In genomic region chr1:84691139-84691783, GRCh38 we compare ENCODE assay signal across 8 cellular contexts. TPM values are rescaled to one million over a fixed set of nuclear protein-coding genes. Genes with fewer than 3 reads are reported as not detected.
DNase-seq lines count a peak whose midpoint lies in the region; ATAC-seq and TF ChIP-seq lines count a peak whose summit lies in the region.

No MANE protein-coding gene starts in this region.

- H3K36me3 ChIP-seq in RWPE2 (ENCODE audit: low read depth): no peaks in the 10 kb centered on the region
- H3K36me3 ChIP-seq in skeletal muscle satellite cell (ENCODE audit: insufficient read depth, low read length): no peaks in the 10 kb centered on the region

- DNase-seq in NCI-H510A treated with DMSO at 0.1 percent for 48 hours (lab: John Stamatoyannopoulos, UW) (peak; percentile 84), NCI-H510A (lab: John Stamatoyannopoulos, UW) (no peak), RWPE2 (ENCODE audit: low spot score) (no peak), fibroblast of mammary gland (ENCODE audit: low read depth) (no peak), DMS153 (lab: John Stamatoyannopoulos, UW) (no peak)

- H3K9me3 ChIP-seq in RWPE2 (ENCODE audit: severe bottlenecking) (no peaks in the 10 kb centered on the region), skeletal muscle satellite cell (replicated peaks; ENCODE audit: low read length) (no peaks in the 10 kb centered on the region)

- no peak for ATAC-seq in RWPE2 (ENCODE audit: low read depth)
- ATAC-seq in HG03159 (IDR thresholded peaks at IDR 0.05; ENCODE audit: unreplicated experiment): no peak
- ATAC-seq in GM18861 (IDR thresholded peaks at IDR 0.05; ENCODE audit: unreplicated experiment): no peak

- H3K27me3 ChIP-seq in RWPE2 (ENCODE audit: insufficient read depth, poor library complexity, severe bottlenecking) (no peaks in the 10 kb centered on the region), skeletal muscle satellite cell (ENCODE audit: control insufficient read depth, insufficient read depth, low read length) (no peaks in the 10 kb centered on the region)

- H3K4me3 ChIP-seq in RWPE2 (ENCODE audit: severe bottlenecking) (peak overlapping the region; percentile 94), fibroblast of mammary gland (ENCODE audit: control insufficient read depth, low read depth, low read length) (peak overlapping the region; percentile 74), skeletal muscle satellite cell (ENCODE audit: low read length) (peak overlapping the region; percentile 91)

- H3K9ac ChIP-seq in skeletal muscle satellite cell (ENCODE audit: low read depth, low read length): peak overlapping the region; percentile 73

- TF ChIP-seq CTCF in RWPE2 (IDR thresholded peaks at IDR 0.05; ENCODE audit: poor library complexity, severe bottlenecking) (no peak), fibroblast of mammary gland (conservative IDR thresholded peaks at IDR 0.05; ENCODE audit: control insufficient read depth, insufficient read depth, low read depth, low read length) (no peak)

- H3K4me1 ChIP-seq in RWPE2 (ENCODE audit: insufficient read depth, poor library complexity, severe bottlenecking) (peaks cover 13% of the 10 kb centered on the region), skeletal muscle satellite cell (ENCODE audit: control insufficient read depth, insufficient read depth, low read length) (peaks cover 27% of the 10 kb centered on the region)

- H3K4me2 ChIP-seq in skeletal muscle satellite cell (ENCODE audit: low read length): peak overlapping the region; percentile 98

- H3K27ac ChIP-seq in RWPE2 (ENCODE audit: poor library complexity, severe bottlenecking): peak overlapping the region; percentile 56

RNA-seq across cellular contexts. Expression of gene SSX2IP, which starts 1.0 kb away (rescaled TPM):
- 6.6 and 10.4 TPM in 2 replicates for total RNA-seq in skeletal muscle satellite cell (2012; rRNA removed)
